Comparison of ENCODE assay signal across 23 cellular contexts in the genomic region with DNA sequence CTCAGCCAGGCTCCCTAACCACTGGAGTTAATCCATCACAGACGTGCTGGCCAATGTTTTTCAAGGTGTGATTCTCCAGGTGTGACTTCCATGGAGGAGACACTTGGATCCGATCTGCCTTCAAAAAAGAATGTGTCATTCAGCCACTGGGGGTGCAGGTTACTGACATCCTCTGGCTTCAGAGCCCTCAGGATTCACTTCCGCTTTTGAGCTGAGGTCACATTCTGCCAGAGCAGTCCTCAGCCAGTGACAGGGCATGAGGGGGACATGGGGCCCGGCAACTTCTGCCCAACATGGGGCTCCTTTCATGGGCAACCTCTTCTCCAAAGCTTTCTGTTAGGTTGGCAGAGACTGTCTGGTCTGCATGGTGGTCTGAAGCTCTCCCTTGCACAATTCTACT.
"Had no signal": no experiment of that assay in that cellular context is flagged by ENCODE, and none has a peak within 500 bp of the region (broad histone marks: within the 10 kb centered on the region; RNA-seq: fewer than 3 reads in every experiment).

No MANE protein-coding gene starts in this region.

- H3K4me3 ChIP-seq: breast epithelium, PC-9 had no signal

- H3K27me3 ChIP-seq: breast epithelium had no signal

- H3K9me3 ChIP-seq: breast epithelium had no signal

- H3K27ac ChIP-seq: breast epithelium, PC-9, WERI-Rb-1 had no signal

- ATAC-seq: activated CD4-positive, CD25-positive, alpha-beta regulatory T cell treated with anti-CD3 and anti-CD28 coated beads, Interleukin-2, amount 50 U/mL, for 24 hours; activated CD8-positive, alpha-beta T cell treated with anti-CD3 and anti-CD28 coated beads, Interleukin-2, amount 10 ng/mL, durations not matched to agents 7 days and 5 days had no signal

- H3K27ac Mint-ChIP-seq: activated CD8-positive, alpha-beta T cell treated with anti-CD3 and anti-CD28 coated beads, Interleukin-2, amount 10 ng/mL, durations not matched to agents 7 days and 5 days had no signal

- H3K4me1 ChIP-seq: breast epithelium had no signal

- H3K4me3 Mint-ChIP-seq: activated CD8-positive, alpha-beta T cell treated with anti-CD3 and anti-CD28 coated beads, Interleukin-2, amount 10 ng/mL, durations not matched to agents 7 days and 5 days had no signal

- DNase-seq: activated CD4-positive, alpha-beta T cell treated with anti-CD3 and anti-CD28 coated beads for 48 hours; activated CD4-positive, alpha-beta T cell treated with anti-CD3 and anti-CD28 coated beads, Interleukin-2, amount 50 U/mL, for 4 hours; activated CD8-positive, alpha-beta memory T cell treated with anti-CD3 and anti-CD28 coated beads, Interleukin-2, amount 50 U/mL, for 48 hours; activated CD8-positive, alpha-beta T cell treated with anti-CD3 and anti-CD28 coated beads, Interleukin-2, amount 10 ng/mL, durations not matched to agents 7 days and 5 days; activated naive CD4-positive, alpha-beta T cell treated with anti-CD3 and anti-CD28 coated beads, Interleukin-2, amount 50 U/mL, for 16 hours; activated T-cell treated with anti-CD3 and anti-CD28 coated beads, Interleukin-2, amount 50 U/mL, for 1 hour; aorta; caudate nucleus; Kasumi-1; KBM-7; NCI-H1105 treated with DMSO at 0.1 percent for 48 hours; NCI-H1436 treated with DMSO at 0.1 percent for 48 hours; NCI-H187 treated with DMSO at 0.1 percent for 48 hours; NCI-H2081 treated with DMSO at 0.1 percent for 48 hours; NCI-H2227 treated with DMSO at 0.1 percent for 48 hours; NCI-H446 treated with DMSO at 0.1 percent for 48 hours; NCI-H524 treated with DMSO at 0.1 percent for 48 hours; PC-9; SIG-M5; T-helper 1 cell; WERI-Rb-1 had no signal

- H3K36me3 ChIP-seq: breast epithelium, WERI-Rb-1 had no signal
